Comparison of ENCODE assay signal across 8 cellular contexts in genomic region chr4:183504930-183505555, GRCh38. TPM values are rescaled to one million over a fixed set of nuclear protein-coding genes. Genes with fewer than 3 reads are reported as not detected.
DNase-seq lines count a peak whose midpoint lies in the region; ATAC-seq and TF ChIP-seq lines count a peak whose summit lies in the region.

Gene ING2 (plus strand): TSS chr4:183505058. CDS start chr4:183505196, 138 bp downstream.

- peak within 1 kb of the TSS; percentile 73 for H2AFZ ChIP-seq in trophoblast cell (ENCODE audit: insufficient read depth, low read length, poor library complexity)

- H3K36me3 ChIP-seq in Caco-2 (ENCODE audit: control insufficient read depth, insufficient read depth, low read length) (no peaks in the 10 kb centered on the region), trophoblast cell (ENCODE audit: control insufficient read depth in 1 of 2, insufficient read depth in 2 of 2, low read length in 2 of 2) (no peaks in the 10 kb centered on the region)

- peak within 1 kb of the TSS; percentile 65 for H3K4ac ChIP-seq in trophoblast cell (ENCODE audit: low read depth, low read length)

- no peaks in the 10 kb centered on the region for H3K9me3 Mint-ChIP-seq in Caco-2 (ENCODE audit: unreplicated experiment)
- H3K9me3 Mint-ChIP-seq in activated T-helper 17 cell treated with anti-CD3 and anti-CD28 coated beads, Interleukin-2, amount 50 U/mL, for 72 hours, result no peaks in the 10 kb centered on the region
- H3K9me3 Mint-ChIP-seq in glutamatergic neuron (ENCODE audit: unreplicated experiment), result peaks cover 10% of the 10 kb centered on the region

- CTCF ChIA-PET in Caco-2 (lab: Charles Lee), result interaction anchor here (0.8 to 1.3 kb wide), 3 partner anchors 95 to 155 kb away, joined by 3 to 21 read pairs (median 3); no protein-coding TSS in a partner anchor

- peak within 1 kb of the TSS; percentile 82 for H4K8ac ChIP-seq in trophoblast cell (ENCODE audit: low read depth, low read length)

- H3K4me1 ChIP-seq in Caco-2 (peaks cover 30% of the 10 kb centered on the region), trophoblast cell (ENCODE audit: control insufficient read depth in 1 of 2, insufficient read depth in 2 of 2, low read length in 2 of 2) (no peaks in the 10 kb centered on the region)

- H3K4me1 Mint-ChIP-seq in Caco-2 (ENCODE audit: low read depth, unreplicated experiment) (peaks cover 12% of the 10 kb centered on the region), glutamatergic neuron (ENCODE audit: low read depth, unreplicated experiment) (peaks cover 9% of the 10 kb centered on the region)
- peaks cover 4% of the 10 kb centered on the region for H3K4me1 Mint-ChIP-seq in activated T-helper 17 cell treated with anti-CD3 and anti-CD28 coated beads, Interleukin-2, amount 50 U/mL, for 72 hours

- peaks cover 20% of the 10 kb centered on the region for H3K79me1 ChIP-seq in trophoblast cell (ENCODE audit: low read length)

- peak within 1 kb of the TSS; percentile 93 for H3K27ac ChIP-seq in trophoblast cell (ENCODE audit: low read depth, low read length)

- peak within 1 kb of the TSS; percentile 68 for H3K14ac ChIP-seq in trophoblast cell (ENCODE audit: low read length)

- peaks cover 11% of the 10 kb centered on the region for H3K79me2 ChIP-seq in trophoblast cell (ENCODE audit: control insufficient read depth, insufficient read depth, low read length, poor library complexity)

- H3K4me2 ChIP-seq in trophoblast cell (ENCODE audit: low read length), result peak within 1 kb of the TSS; percentile 100

- intact Hi-C loops in Caco-2 (cut with micrococcal nuclease; ENCODE audit: unreplicated experiment), result loop anchor here (1.0 to 5.0 kb wide), 6 partner anchors 33 to 154 kb away; partner anchors contain the start of genes CDKN2AIP, RWDD4 and TRAPPC11

- H3K4me3 ChIP-seq in Caco-2 (ENCODE audit: low read depth, low read length) (peak within 1 kb of the TSS; percentile 73), trophoblast cell (ENCODE audit: low read depth, low read length) (peak within 1 kb of the TSS; percentile 89)

- no TSS peak for BruUV-seq in Caco-2 (replicated peaks; lab: Mats Ljungman, UMichigan)

- peak within 1 kb of the TSS; percentile 71 for H3K18ac ChIP-seq in trophoblast cell (ENCODE audit: low read length)

- H3K9ac ChIP-seq in trophoblast cell (ENCODE audit: low read length), result peak within 1 kb of the TSS; percentile 93

- peak within 1 kb of the TSS; percentile 82 for H2BK5ac ChIP-seq in trophoblast cell (ENCODE audit: low read depth, low read length, poor library complexity)

- TF ChIP-seq CTCF in Caco-2 (IDR thresholded peaks at IDR 0.05; ENCODE audit: insufficient read depth in 1 of 2, low read depth in 1 of 2, low read length in 1 of 2, severe bottlenecking in 1 of 2, unreplicated experiment in 1 of 2) (no peak), glutamatergic neuron (IDR thresholded peaks at IDR 0.05; ENCODE audit: partially characterized antibody, unreplicated experiment) (no peak)

- H4K12ac ChIP-seq in trophoblast cell (ENCODE audit: low read depth, low read length), result peak within 1 kb of the TSS; percentile 60

- H2BK120ac ChIP-seq in trophoblast cell (ENCODE audit: insufficient read depth, low read length, poor library complexity), result peak within 1 kb of the TSS; percentile 95

- peak within 1 kb of the TSS; percentile 75 for H4K91ac ChIP-seq in trophoblast cell (ENCODE audit: low read depth, low read length)

- H3K27me3 Mint-ChIP-seq in Caco-2 (ENCODE audit: insufficient read depth, unreplicated experiment), result no peaks in the 10 kb centered on the region
- H3K27me3 Mint-ChIP-seq in activated T-helper 17 cell treated with anti-CD3 and anti-CD28 coated beads, Interleukin-2, amount 50 U/mL, for 72 hours, result no peaks in the 10 kb centered on the region
- peaks cover 8% of the 10 kb centered on the region for H3K27me3 Mint-ChIP-seq in glutamatergic neuron (ENCODE audit: unreplicated experiment)

- peak in 1 of 2 experiments; percentile 56 for DNase-seq in Caco-2
- peak; percentile 62 for DNase-seq in NCI-H226
- DNase-seq in glutamatergic neuron, result peak; percentile 74
- DNase-seq in trophoblast cell, result peak; percentile 30 to 61
- no peak for DNase-seq in activated CD4-positive, alpha-beta T cell treated with anti-CD3 and anti-CD28 coated beads for 1 hour

- H2AK5ac ChIP-seq in trophoblast cell (ENCODE audit: low read length), result no peak within 1 kb of the TSS

- H3K23ac ChIP-seq in trophoblast cell (ENCODE audit: low read length), result peak within 1 kb of the TSS; percentile 87

- no peak within 1 kb of the TSS for H2BK12ac ChIP-seq in trophoblast cell (ENCODE audit: low read length)

- no peaks in the 10 kb centered on the region for H3K27me3 ChIP-seq in Caco-2 (replicated peaks; ENCODE audit: control insufficient read depth, insufficient read depth, low read length)
- H3K27me3 ChIP-seq in trophoblast cell (ENCODE audit: insufficient read depth, low read length), result no peaks in the 10 kb centered on the region

- H3K27ac Mint-ChIP-seq in Caco-2 (ENCODE audit: unreplicated experiment) (peak within 1 kb of the TSS; percentile 97), glutamatergic neuron (ENCODE audit: unreplicated experiment) (peak within 1 kb of the TSS; percentile 86)
- peak within 1 kb of the TSS; percentile 90 for H3K27ac Mint-ChIP-seq in activated T-helper 17 cell treated with anti-CD3 and anti-CD28 coated beads, Interleukin-2, amount 50 U/mL, for 72 hours

- H3K36me3 Mint-ChIP-seq in Caco-2 (ENCODE audit: insufficient read depth, unreplicated experiment) (peaks cover 13% of the 10 kb centered on the region), glutamatergic neuron (ENCODE audit: unreplicated experiment) (no peaks in the 10 kb centered on the region)
- H3K36me3 Mint-ChIP-seq in activated T-helper 17 cell treated with anti-CD3 and anti-CD28 coated beads, Interleukin-2, amount 50 U/mL, for 72 hours (ENCODE audit: low read depth), result peaks cover 9% of the 10 kb centered on the region

- peak; percentile 63 for ATAC-seq in GM18907 (IDR thresholded peaks at IDR 0.05; ENCODE audit: unreplicated experiment)
- ATAC-seq in HG03095 (IDR thresholded peaks at IDR 0.05; ENCODE audit: unreplicated experiment), result peak; percentile 41
- ATAC-seq in activated T-helper 17 cell treated with anti-CD3 and anti-CD28 coated beads, Interleukin-2, amount 50 U/mL, for 72 hours (replicated peaks), result peak; percentile 56

- no peaks in the 10 kb centered on the region for H3K9me3 ChIP-seq in Caco-2
- no peaks in the 10 kb centered on the region for H3K9me3 ChIP-seq in trophoblast cell (ENCODE audit: insufficient read depth, low read depth, low read length)

- no CpG with 5 or more reads among the region's 65 CpGs for WGBS in trophoblast cell (ENCODE audit: extremely low coverage, insufficient coverage, insufficient read length)

- H3K4me3 Mint-ChIP-seq in Caco-2 (ENCODE audit: unreplicated experiment) (peak within 1 kb of the TSS; percentile 96), glutamatergic neuron (ENCODE audit: unreplicated experiment) (peak within 1 kb of the TSS; percentile 90)
- H3K4me3 Mint-ChIP-seq in activated T-helper 17 cell treated with anti-CD3 and anti-CD28 coated beads, Interleukin-2, amount 50 U/mL, for 72 hours, result peak within 1 kb of the TSS; percentile 94

- POLR2A ChIA-PET in Caco-2 (lab: Charles Lee), result interaction anchor here (1.0 to 1.2 kb wide), 2 partner anchors 91 to 97 kb away, joined by 3 to 5 read pairs; no protein-coding TSS in a partner anchor

RNA-seq across cellular contexts. Expression of gene ING2, which starts in this region (rescaled TPM):
- total RNA-seq in Caco-2 (2022) (12.9 and 15.3 TPM in 2 replicates), glutamatergic neuron (ENCODE audit: unreplicated experiment) (4.8 TPM)
- total RNA-seq in activated T-helper 17 cell treated with anti-CD3 and anti-CD28 coated beads, Interleukin-2, amount 50 U/mL, for 72 hours, result 10 to 100 TPM; 10.6 to 16.3 TPM
- 41.6 and 42.1 TPM in 2 replicates for polyA plus RNA-seq in trophoblast cell (2013)
